8 cellular contexts compared by ENCODE assay signal in genomic region chrX:64204252-64204651, GRCh38. TPM values are rescaled to one million over a fixed set of nuclear protein-coding genes. Genes with fewer than 3 reads are reported as not detected.
DNase-seq lines count a peak whose midpoint lies in the region; ATAC-seq and TF ChIP-seq lines count a peak whose summit lies in the region.

No MANE protein-coding gene starts in this region.

- no peak overlapping the region for H3K27ac ChIP-seq in endodermal cell (ENCODE audit: low read depth, low read length)

- peaks cover 3% of the 10 kb centered on the region; the same call in 1 of the 2 replicates for H3K4me1 ChIP-seq in BE2C
- no peaks in the 10 kb centered on the region for H3K4me1 ChIP-seq in endodermal cell (ENCODE audit: control insufficient read depth, insufficient read depth, low read length)

- H3K36me3 ChIP-seq in BE2C (no peaks in the 10 kb centered on the region; the same call in 1 of the 2 replicates), endodermal cell (ENCODE audit: control insufficient read depth, insufficient read depth, low read length) (no peaks in the 10 kb centered on the region)

- peaks cover 2% of the 10 kb centered on the region for H3K4me1 Mint-ChIP-seq in endodermal cell
- H3K4me1 Mint-ChIP-seq in natural killer cell: peaks cover 0 to 7% of the 10 kb centered on the region in 2 donors

- H3K9me3 Mint-ChIP-seq in endodermal cell (peaks cover 63% of the 10 kb centered on the region), natural killer cell (no peaks in the 10 kb centered on the region)

- WGBS in endodermal cell (ENCODE audit: insufficient coverage in 1 of 2, insufficient read length in 1 of 2), 2 experiments: 48% methylated on average over 21 of the region's 23 CpGs; no CpG with 5 or more reads in 1 of the 2 experiments

- peak overlapping the region; percentile 61 for H3K4me3 Mint-ChIP-seq in endodermal cell
- peak overlapping the region; percentile 70 for H3K4me3 Mint-ChIP-seq in natural killer cell

- H3K36me3 Mint-ChIP-seq in endodermal cell (ENCODE audit: low read depth): no peaks in the 10 kb centered on the region
- no peaks in the 10 kb centered on the region for H3K36me3 Mint-ChIP-seq in natural killer cell

- no peaks in the 10 kb centered on the region for H3K27me3 ChIP-seq in BE2C
- no peaks in the 10 kb centered on the region for H3K27me3 ChIP-seq in endodermal cell (ENCODE audit: control insufficient read depth, insufficient read depth, low read length, poor library complexity, severe bottlenecking)

- ATAC-seq in natural killer cell (no peak), HG02973 (IDR thresholded peaks at IDR 0.05; ENCODE audit: unreplicated experiment) (no peak), HG02610 (IDR thresholded peaks at IDR 0.05; ENCODE audit: unreplicated experiment) (no peak)

- H3K27ac Mint-ChIP-seq in endodermal cell (no peak overlapping the region), natural killer cell (peak overlapping the region in 1 of 2 donors; percentile 22)

- intact Hi-C loops in natural killer cell (cut with micrococcal nuclease): loop anchor here (10.0 kb wide), 2 partner anchors 639 to 831 kb away; partner anchors contain the start of gene ZC3H12B

- DNase-seq in BE2C (peak; percentile 20), NCI-H2227 treated with DMSO at 0.1 percent for 48 hours (lab: John Stamatoyannopoulos, UW) (peak; percentile 33), endodermal cell (peak; percentile 55), natural killer cell (no peak), NCI-H774 (lab: John Stamatoyannopoulos, UW) (no peak)
- DNase-seq in activated CD4-positive, alpha-beta T cell treated with anti-CD3 and anti-CD28 coated beads, Interleukin-2, amount 50 U/mL, for 4 hours: no peak

- no peak for TF ChIP-seq CTCF in BE2C (IDR thresholded peaks at IDR 0.05; ENCODE audit: low read depth, low read length)
- no peak for TF ChIP-seq CTCF in endodermal cell (conservative IDR thresholded peaks at IDR 0.05)
- no peak for TF ChIP-seq CTCF in natural killer cell (IDR thresholded peaks at IDR 0.05)

- H3K27me3 Mint-ChIP-seq in endodermal cell (ENCODE audit: insufficient read depth) (peaks cover 2% of the 10 kb centered on the region), natural killer cell (ENCODE audit: low read depth in 2 of 2) (no peaks in the 10 kb centered on the region)

- no peak overlapping the region for H3K9ac ChIP-seq in endodermal cell (ENCODE audit: extremely low read depth, low read length, poor library complexity, severe bottlenecking)

- H3K4me3 ChIP-seq in BE2C (ENCODE audit: low read depth, low read length) (peak overlapping the region; percentile 65), endodermal cell (ENCODE audit: low read length) (peak overlapping the region; percentile 75)

- H3K9me3 ChIP-seq in BE2C: no peaks in the 10 kb centered on the region
- no peaks in the 10 kb centered on the region for H3K9me3 ChIP-seq in endodermal cell (ENCODE audit: control insufficient read depth, low read length)

RNA-seq across cellular contexts. Expression of gene AMER1, which starts 1.3 kb away (rescaled TPM):
- 2.9 TPM for polyA plus RNA-seq in BE2C (2012; ENCODE audit: insufficient read depth, insufficient read length, low read depth)
- total RNA-seq in endodermal cell: 10 to 100 TPM; 11.2 to 12.0 TPM
- 7.8 TPM for polyA plus RNA-seq in endodermal cell (2013, experiment 1 of 2)
- polyA plus RNA-seq in endodermal cell (2013, experiment 2 of 2): 7.9 TPM
- total RNA-seq in natural killer cell: 1 to 10 TPM; 3.4 to 5.1 (median 4.2) TPM

RNA-seq across cellular contexts. Expression of gene ASB12, which starts 26.2 kb away (rescaled TPM):
- polyA plus RNA-seq in BE2C (2012; ENCODE audit: insufficient read depth, insufficient read length, low read depth): 2.9 TPM
- under 1 TPM; 0.48 to 0.53 TPM for total RNA-seq in endodermal cell
- polyA plus RNA-seq in endodermal cell (2013, experiment 1 of 2): 0.57 TPM
- polyA plus RNA-seq in endodermal cell (2013, experiment 2 of 2): 0.79 TPM
- under 1 TPM in 2 of 3 donors, not detected in 1; 0.39 to 0.58 TPM for total RNA-seq in natural killer cell

Comparison
In these comparisons a context has a peak if more than half of its experiments do, and no peak if none do; other contexts are left out.
1. DNase-seq: peak in BE2C (single experiment), NCI-H2227 treated with DMSO at 0.1 percent for 48 hours (single experiment) and endodermal cell (single experiment); none in natural killer cell (single experiment), NCI-H774 (single experiment) and activated CD4-positive, alpha-beta T cell treated with anti-CD3 and anti-CD28 coated beads, Interleukin-2, amount 50 U/mL, for 4 hours (0 of 2).